In genomic region chr14:64060648-64061096, GRCh38 we compare ENCODE assay signal across 9 cellular contexts.
DNase-seq lines count a peak whose midpoint lies in the region; ATAC-seq and TF ChIP-seq lines count a peak whose summit lies in the region.
"Had no signal": no experiment of that assay in that cellular context is flagged by ENCODE, and none has a peak within 500 bp of the region (broad histone marks: within the 10 kb centered on the region; RNA-seq: fewer than 3 reads in every experiment).

No MANE protein-coding gene starts in this region.

- no peaks in the 10 kb centered on the region for H3K27me3 Mint-ChIP-seq in nephron (ENCODE audit: low read depth)
- no peaks in the 10 kb centered on the region for H3K27me3 Mint-ChIP-seq in CD4-positive, alpha-beta memory T cell

- no peak overlapping the region for H3K4me3 Mint-ChIP-seq in nephron
- no peak overlapping the region for H3K4me3 Mint-ChIP-seq in CD4-positive, alpha-beta memory T cell

- no peaks in the 10 kb centered on the region for H3K9me3 Mint-ChIP-seq in nephron
- H3K9me3 Mint-ChIP-seq in CD4-positive, alpha-beta memory T cell = peaks cover 0 to 1% (median 0%) of the 10 kb centered on the region in 8 donors

- in situ Hi-C loops in KBM-7 (cut with MboI; ENCODE audit: low pct_unique_long_range_greater_than_20kb, low sequenced_read_pairs) (no loop called here), brain microvascular endothelial cell (cut with HindIII; ENCODE audit: low pct_ligation_motif_present, low sequenced_read_pairs) (no loop called here)

- peak; percentile 79 for TF ChIP-seq CTCF in GM12864 (IDR thresholded peaks at IDR 0.05; ENCODE audit: low read depth, low read length, missing control alignments)
- TF ChIP-seq CTCF in brain microvascular endothelial cell (IDR thresholded peaks at IDR 0.05; ENCODE audit: low read depth, low read length, missing control alignments) = peak; percentile 78
- TF ChIP-seq CTCF in nephron (IDR thresholded peaks at IDR 0.05; ENCODE audit: unreplicated experiment in 3 of 3) = peak in 2 of 3 experiments; percentile 17 to 31

- H3K4me3 ChIP-seq in GM12864 (ENCODE audit: low read depth, low read length) (no peak overlapping the region), brain microvascular endothelial cell (ENCODE audit: low read depth, low read length) (no peak overlapping the region)
- no peak overlapping the region for H3K4me3 ChIP-seq in CD4-positive, alpha-beta memory T cell (ENCODE audit: low read length in 2 of 2)

- peaks cover 40% of the 10 kb centered on the region for H3K36me3 Mint-ChIP-seq in nephron (ENCODE audit: low read depth)
- peaks cover 44 to 78% of the 10 kb centered on the region in 2 donors for H3K36me3 Mint-ChIP-seq in CD4-positive, alpha-beta memory T cell

- no peaks in the 10 kb centered on the region for H3K9me3 ChIP-seq in CD4-positive, alpha-beta memory T cell (ENCODE audit: control insufficient read depth in 1 of 2, low read length in 2 of 2)

- POLR2A ChIA-PET in CD4-positive, alpha-beta memory T cell (lab: Charles Lee; ENCODE audit: partially characterized antibody) = no interaction called here

- no peak for ATAC-seq in GM21619 (IDR thresholded peaks at IDR 0.05; ENCODE audit: unreplicated experiment)
- ATAC-seq in HG02759 (IDR thresholded peaks at IDR 0.05; ENCODE audit: unreplicated experiment) = no peak

- CTCF ChIA-PET in CD4-positive, alpha-beta memory T cell (lab: Charles Lee; ENCODE audit: partially characterized antibody) = interaction anchor here (1.2 kb wide), 1 partner anchor 260 kb away, joined by 3 read pairs; no protein-coding TSS in a partner anchor

- DNase-seq in GM12864 (ENCODE audit: low read depth) = no peak
- DNase-seq in KBM-7 = peak; percentile 8
- peak; percentile 9 for DNase-seq in brain microvascular endothelial cell
- DNase-seq in CD4-positive, alpha-beta memory T cell = no peak
- DNase-seq in medulla oblongata (ENCODE audit: extremely low spot score) = no peak
- DNase-seq: NK-92 treated with Interleukin-12 subunit alpha and Interleukin-12 subunit beta, amount 100 ng/mL, for 24 hours had no signal

- no peaks in the 10 kb centered on the region for H3K4me1 Mint-ChIP-seq in nephron
- peaks cover 8 to 17% (median 10%) of the 10 kb centered on the region in 4 donors for H3K4me1 Mint-ChIP-seq in CD4-positive, alpha-beta memory T cell

- H3K27me3 ChIP-seq in brain microvascular endothelial cell (replicated peaks) = no peaks in the 10 kb centered on the region
- no peaks in the 10 kb centered on the region for H3K27me3 ChIP-seq in CD4-positive, alpha-beta memory T cell (ENCODE audit: insufficient read depth, low read length)

- H3K4me1 ChIP-seq in CD4-positive, alpha-beta memory T cell (ENCODE audit: insufficient read depth, low read length) = no peaks in the 10 kb centered on the region

- no peak overlapping the region for H3K27ac ChIP-seq in brain microvascular endothelial cell
- H3K27ac ChIP-seq in CD4-positive, alpha-beta memory T cell (ENCODE audit: low read depth, low read length) = no peak overlapping the region

- no peak overlapping the region for H3K27ac Mint-ChIP-seq in nephron
- peak overlapping the region in 1 of 7 donors; percentile 30 for H3K27ac Mint-ChIP-seq in CD4-positive, alpha-beta memory T cell

- intact Hi-C loops in CD4-positive, alpha-beta memory T cell (cut with micrococcal nuclease) = no loop called here

- no peaks in the 10 kb centered on the region for H3K36me3 ChIP-seq in brain microvascular endothelial cell (replicated peaks)
- peaks cover 34% of the 10 kb centered on the region for H3K36me3 ChIP-seq in CD4-positive, alpha-beta memory T cell (ENCODE audit: insufficient read depth, low read length)

Comparison
In these comparisons a context has a peak if more than half of its experiments do, and no peak if none do; other contexts are left out.
1. DNase-seq: peak in KBM-7 (single experiment) and brain microvascular endothelial cell (single experiment); none in GM12864 (single experiment), CD4-positive, alpha-beta memory T cell (0 of 5) and medulla oblongata (single experiment).
2. CTCF ChIP-seq: peak in every context shown above with its lines; median percentile 79 in GM12864; 78 in brain microvascular endothelial cell; 24 in nephron.